2 cellular contexts compared by ENCODE assay signal in genomic region chr17:58111676-58112075, GRCh38.
TF ChIP-seq lines count a peak whose summit lies in the region.

No MANE protein-coding gene starts in this region.

TF ChIP-seq in A549, 52 proteins besides CTCF, POLR2A, EP300 and RAD21:
- TF ChIP-seq SMC3 (IDR thresholded peaks at IDR 0.05) (no peak), CBX8 (IDR thresholded peaks at IDR 0.05) (no peak), MAFK (IDR thresholded peaks at IDR 0.05; ENCODE audit: partially characterized antibody) (peak; percentile 51)

TF ChIP-seq in IMR-90, 13 proteins besides CTCF, POLR2A, EP300 and RAD21:
- TF ChIP-seq MAFK (IDR thresholded peaks at IDR 0.05; ENCODE audit: low read depth, low read length) (peak; percentile 25; the same call in 1 of the 2 replicates), BHLHE40 (IDR thresholded peaks at IDR 0.05; ENCODE audit: low read depth, low read length) (no peak)
